Comparison of ENCODE assay signal across 33 cellular contexts in the genomic region with DNA sequence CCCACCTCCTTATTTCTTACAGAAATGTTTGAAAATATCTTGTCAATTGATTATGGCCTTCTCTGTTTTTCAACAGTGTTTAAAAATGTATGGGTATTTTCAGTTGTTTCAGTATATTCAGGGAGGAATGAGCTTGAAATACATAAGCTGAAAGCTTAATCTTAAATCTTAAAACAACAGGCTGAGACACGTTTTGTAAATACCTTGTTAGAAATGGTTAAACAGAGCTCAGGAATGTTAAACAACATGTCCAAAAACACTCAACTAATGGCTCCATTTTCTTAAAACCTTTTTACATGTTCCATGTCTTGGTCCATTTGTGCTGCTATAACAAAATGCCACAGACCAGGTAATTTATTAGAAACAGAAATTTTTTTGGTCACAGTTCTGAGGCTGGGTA.
"Had no signal": no experiment of that assay in that cellular context is flagged by ENCODE, and none has a peak within 500 bp of the region (broad histone marks: within the 10 kb centered on the region; RNA-seq: fewer than 3 reads in every experiment).

No MANE protein-coding gene starts in this region.

- H3K4me3 ChIP-seq: Peyer's patch had no signal

- H3K36me3 Mint-ChIP-seq: activated CD8-positive, alpha-beta memory T cell treated with anti-CD3 and anti-CD28 coated beads, Interleukin-2, amount 10 ng/mL, durations not matched to agents 7 days and 5 days; activated naive CD4-positive, alpha-beta T cell treated with anti-CD3 and anti-CD28 coated beads, Interleukin-2, amount 10 ng/mL, durations not matched to agents 7 days and 5 days; activated naive CD8-positive, alpha-beta T cell; T-cell had no signal

- H3K9me3 ChIP-seq: Peyer's patch had no signal

- H3K27me3 Mint-ChIP-seq: activated CD4-positive, alpha-beta memory T cell treated with anti-CD3 and anti-CD28 coated beads, Interleukin-2, amount 10 ng/mL, durations not matched to agents 7 days and 5 days; activated CD8-positive, alpha-beta memory T cell treated with anti-CD3 and anti-CD28 coated beads, Interleukin-2, amount 10 ng/mL, durations not matched to agents 7 days and 5 days; activated naive CD4-positive, alpha-beta T cell treated with anti-CD3 and anti-CD28 coated beads, Interleukin-2, amount 10 ng/mL, durations not matched to agents 7 days and 5 days; activated naive CD8-positive, alpha-beta T cell; activated naive CD8-positive, alpha-beta T cell treated with anti-CD3 and anti-CD28 coated beads, Interleukin-2, amount 50 U/mL, for 24 hours; T-cell; T-helper 17 cell had no signal

- H3K36me3 ChIP-seq: brain microvascular endothelial cell, Peyer's patch, WERI-Rb-1 had no signal

- DNase-seq: activated CD4-positive, alpha-beta memory T cell treated with anti-CD3 and anti-CD28 coated beads, Interleukin-2, amount 10 ng/mL, durations not matched to agents 7 days and 5 days; activated CD4-positive, alpha-beta T cell treated with anti-CD3 and anti-CD28 coated beads for 1 hour; activated CD4-positive, alpha-beta T cell treated with anti-CD3 and anti-CD28 coated beads for 48 hours; activated CD4-positive, CD25-positive, alpha-beta regulatory T cell; activated CD8-positive, alpha-beta memory T cell treated with anti-CD3 and anti-CD28 coated beads for 24 hours; activated CD8-positive, alpha-beta memory T cell treated with anti-CD3 and anti-CD28 coated beads, Interleukin-2, amount 10 ng/mL, durations not matched to agents 7 days and 5 days; activated CD8-positive, alpha-beta memory T cell treated with anti-CD3 and anti-CD28 coated beads, Interleukin-2, amount 50 U/mL, for 48 hours; activated effector memory CD4-positive, alpha-beta T cell treated with Interleukin-2 at 50 U/mL for 16 hours; activated naive CD4-positive, alpha-beta T cell treated with anti-CD3 and anti-CD28 coated beads, Interleukin-2, amount 10 ng/mL, durations not matched to agents 7 days and 5 days; activated naive CD8-positive, alpha-beta T cell treated with anti-CD3 and anti-CD28 coated beads, Interleukin-2, amount 50 U/mL, for 24 hours; activated T-cell treated with anti-CD3 and anti-CD28 coated beads, Interleukin-2, amount 50 U/mL, for 48 hours; amniotic stem cell; aorta; brain microvascular endothelial cell; NCI-H1105 treated with DMSO at 0.1 percent for 48 hours; NCI-H1436; NCI-H1694; NCI-H1930; NCI-H345; NCI-H524 treated with DMSO at 0.1 percent for 48 hours; NK-92 treated with Interleukin-12 subunit alpha and Interleukin-12 subunit beta, amount 100 ng/mL, for 24 hours; PC-3; Peyer's patch; RPMI8226; SIG-M5; T-cell; T-helper 17 cell; T-helper 9 cell; WERI-Rb-1 had no signal

- H3K4me2 ChIP-seq: KMS-11 had no signal

- H3K4me1 Mint-ChIP-seq: activated CD4-positive, alpha-beta memory T cell treated with anti-CD3 and anti-CD28 coated beads, Interleukin-2, amount 10 ng/mL, durations not matched to agents 7 days and 5 days; activated CD8-positive, alpha-beta memory T cell treated with anti-CD3 and anti-CD28 coated beads, Interleukin-2, amount 10 ng/mL, durations not matched to agents 7 days and 5 days; activated naive CD4-positive, alpha-beta T cell treated with anti-CD3 and anti-CD28 coated beads, Interleukin-2, amount 10 ng/mL, durations not matched to agents 7 days and 5 days; activated naive CD8-positive, alpha-beta T cell treated with anti-CD3 and anti-CD28 coated beads, Interleukin-2, amount 50 U/mL, for 24 hours; T-cell; T-helper 17 cell had no signal

- H3K9me3 Mint-ChIP-seq: activated CD4-positive, alpha-beta memory T cell treated with anti-CD3 and anti-CD28 coated beads, Interleukin-2, amount 10 ng/mL, durations not matched to agents 7 days and 5 days had no signal

- H3K27ac Mint-ChIP-seq: activated CD4-positive, alpha-beta memory T cell treated with anti-CD3 and anti-CD28 coated beads, Interleukin-2, amount 10 ng/mL, durations not matched to agents 7 days and 5 days; activated CD8-positive, alpha-beta memory T cell treated with anti-CD3 and anti-CD28 coated beads, Interleukin-2, amount 10 ng/mL, durations not matched to agents 7 days and 5 days; activated naive CD4-positive, alpha-beta T cell treated with anti-CD3 and anti-CD28 coated beads, Interleukin-2, amount 10 ng/mL, durations not matched to agents 7 days and 5 days; activated naive CD8-positive, alpha-beta T cell; activated naive CD8-positive, alpha-beta T cell treated with anti-CD3 and anti-CD28 coated beads, Interleukin-2, amount 50 U/mL, for 24 hours; T-cell; T-helper 17 cell had no signal

- ATAC-seq: activated CD8-positive, alpha-beta memory T cell treated with anti-CD3 and anti-CD28 coated beads, Interleukin-2, amount 10 ng/mL, durations not matched to agents 7 days and 5 days; activated naive CD8-positive, alpha-beta T cell treated with anti-CD3 and anti-CD28 coated beads, Interleukin-2, amount 50 U/mL, for 24 hours; PC-3; Right ventricle myocardium inferior; SK-N-SH treated with all-trans-retinoic acid at 6 μM for 48 hours; T-cell; T-helper 17 cell had no signal

- H3K4me3 Mint-ChIP-seq: activated CD4-positive, alpha-beta memory T cell treated with anti-CD3 and anti-CD28 coated beads, Interleukin-2, amount 10 ng/mL, durations not matched to agents 7 days and 5 days; activated CD8-positive, alpha-beta memory T cell treated with anti-CD3 and anti-CD28 coated beads, Interleukin-2, amount 10 ng/mL, durations not matched to agents 7 days and 5 days; activated naive CD4-positive, alpha-beta T cell treated with anti-CD3 and anti-CD28 coated beads, Interleukin-2, amount 10 ng/mL, durations not matched to agents 7 days and 5 days; activated naive CD8-positive, alpha-beta T cell; activated naive CD8-positive, alpha-beta T cell treated with anti-CD3 and anti-CD28 coated beads, Interleukin-2, amount 50 U/mL, for 24 hours; T-cell; T-helper 17 cell had no signal

- H3K27ac ChIP-seq: brain microvascular endothelial cell, KMS-11, Peyer's patch, WERI-Rb-1 had no signal

- H3K9ac ChIP-seq: KMS-11 had no signal

- H3K27me3 ChIP-seq: brain microvascular endothelial cell, Peyer's patch had no signal

- H3K4me1 ChIP-seq: Peyer's patch had no signal
